8 cellular contexts compared by ENCODE assay signal in the genomic region with DNA sequence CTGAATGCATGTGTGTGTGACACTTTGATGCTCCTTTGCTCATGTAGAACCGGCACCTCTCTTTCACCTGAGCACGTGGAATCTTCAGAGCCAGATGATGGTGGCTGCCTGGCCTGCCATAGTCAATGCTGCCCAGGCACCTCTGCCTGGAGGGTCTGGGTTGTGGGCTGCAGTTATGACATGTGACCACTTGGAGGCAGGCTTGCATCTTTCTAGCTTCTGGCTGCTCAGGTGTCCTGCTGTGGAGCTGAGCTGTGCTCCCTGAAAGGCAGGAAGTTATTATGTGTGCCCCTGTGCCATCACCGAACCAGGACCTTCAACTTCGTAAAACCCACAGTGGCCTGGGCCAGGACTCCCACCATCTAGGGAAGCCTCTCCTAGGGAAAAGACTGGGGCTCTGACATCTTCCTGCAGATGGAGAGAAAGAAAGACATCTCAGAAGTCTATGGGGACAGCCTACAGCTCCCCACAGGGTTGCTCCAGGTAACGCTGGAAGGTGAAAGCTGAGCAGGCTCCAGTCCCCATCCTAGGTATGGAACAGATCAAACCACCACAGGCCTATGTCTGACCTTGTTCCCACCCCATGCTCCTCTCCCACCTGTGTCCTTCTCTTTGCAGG. TPM values are rescaled to one million over a fixed set of nuclear protein-coding genes. Genes with fewer than 3 reads are reported as not detected.
DNase-seq lines count a peak whose midpoint lies in the region; ATAC-seq and TF ChIP-seq lines count a peak whose summit lies in the region.

No MANE protein-coding gene starts in this region.

- H3K4me3 ChIP-seq in Jurkat, Clone E6-1 (ENCODE audit: low read length), result no peak overlapping the region
- H3K4me3 ChIP-seq in Peyer's patch, result no peak overlapping the region
- H3K4me3 ChIP-seq in fibroblast of pulmonary artery (replicated peaks; ENCODE audit: low read depth, low read length), result no peak overlapping the region
- H3K4me3 ChIP-seq in thyroid gland (replicated peaks in 1 of 3), result no peak overlapping the region

- 31 to 45% methylated on average over 4 to 5 of the region's 5 CpGs for WGBS in thyroid gland, 2 donors

- TF ChIP-seq POLR2A in Peyer's patch (IDR thresholded peaks at IDR 0.05), result no peak
- no peak for TF ChIP-seq POLR2A in thyroid gland (IDR thresholded peaks at IDR 0.05)

- intact Hi-C loops in thyroid gland (cut with DNase I), result loop anchor here (10.0 kb wide), 1 partner anchor 171 kb away; no protein-coding TSS in a partner anchor

- DNase-seq in DMS79 treated with DMSO at 0.1 percent for 48 hours (lab: John Stamatoyannopoulos, UW) (peak; percentile 60), Peyer's patch (peak; percentile 76 to 91 (median 83)), fibroblast of pulmonary artery (ENCODE audit: low read depth) (peak; percentile 76), nucleus accumbens (lab: John Stamatoyannopoulos, UW) (peak in 51 of 56 donors; percentile 10 to 80 (median 49)), thyroid gland (peak; percentile 77 to 83)
- DNase-seq in Jurkat, Clone E6-1 (ENCODE audit: low read depth, low spot score), result peak; percentile 74
- peak; percentile 82 to 85 for DNase-seq in activated T-cell treated with anti-CD3 and anti-CD28 coated beads, Interleukin-2, amount 50 U/mL, for 48 hours

- H3K27me3 ChIP-seq in Peyer's patch, result no peaks in the 10 kb centered on the region
- H3K27me3 ChIP-seq in thyroid gland, result no peaks in the 10 kb centered on the region

- H3K4me1 ChIP-seq in Peyer's patch, result peaks cover 0 to 20% (median 5%) of the 10 kb centered on the region in 4 donors
- H3K4me1 ChIP-seq in thyroid gland, result peaks cover 36 to 73% of the 10 kb centered on the region in 2 donors

- H3K9me3 ChIP-seq in Peyer's patch, result no peaks in the 10 kb centered on the region
- no peaks in the 10 kb centered on the region for H3K9me3 ChIP-seq in thyroid gland

- TF ChIP-seq CTCF in Peyer's patch (IDR thresholded peaks at IDR 0.05) (peak; percentile 72 to 96 (median 92)), fibroblast of pulmonary artery (IDR thresholded peaks at IDR 0.05; ENCODE audit: low read length, missing control alignments) (peak; percentile 94), thyroid gland (IDR thresholded peaks at IDR 0.05) (peak; percentile 29 to 93 (median 86))

- H3K27ac ChIP-seq in Peyer's patch (peak overlapping the region; percentile 46 to 73 (median 49)), thyroid gland (peak overlapping the region; percentile 3 to 72 (median 32))

- H3K36me3 ChIP-seq in Peyer's patch (peaks cover 0 to 29% (median 0%) of the 10 kb centered on the region in 3 donors), thyroid gland (no peaks in the 10 kb centered on the region)

- peak; percentile 81 for ATAC-seq in GM21619 (IDR thresholded peaks at IDR 0.05; ENCODE audit: unreplicated experiment)

RNA-seq across cellular contexts. Expression of a gene that starts 30.2 kb away (rescaled TPM):
- polyA plus RNA-seq in Jurkat, Clone E6-1 (2012; ENCODE audit: insufficient read depth, insufficient read length), result 69.3 TPM
- total RNA-seq in Peyer's patch (100 to 1,000 TPM; 125 to 284 (median 212) TPM), thyroid gland (100 to 1,000 TPM in 3 of 4 donors, 10 to 100 TPM in 1; 63.7 to 136 (median 111) TPM)
